ENCODE assay signal across 12 cellular contexts in the genomic region with DNA sequence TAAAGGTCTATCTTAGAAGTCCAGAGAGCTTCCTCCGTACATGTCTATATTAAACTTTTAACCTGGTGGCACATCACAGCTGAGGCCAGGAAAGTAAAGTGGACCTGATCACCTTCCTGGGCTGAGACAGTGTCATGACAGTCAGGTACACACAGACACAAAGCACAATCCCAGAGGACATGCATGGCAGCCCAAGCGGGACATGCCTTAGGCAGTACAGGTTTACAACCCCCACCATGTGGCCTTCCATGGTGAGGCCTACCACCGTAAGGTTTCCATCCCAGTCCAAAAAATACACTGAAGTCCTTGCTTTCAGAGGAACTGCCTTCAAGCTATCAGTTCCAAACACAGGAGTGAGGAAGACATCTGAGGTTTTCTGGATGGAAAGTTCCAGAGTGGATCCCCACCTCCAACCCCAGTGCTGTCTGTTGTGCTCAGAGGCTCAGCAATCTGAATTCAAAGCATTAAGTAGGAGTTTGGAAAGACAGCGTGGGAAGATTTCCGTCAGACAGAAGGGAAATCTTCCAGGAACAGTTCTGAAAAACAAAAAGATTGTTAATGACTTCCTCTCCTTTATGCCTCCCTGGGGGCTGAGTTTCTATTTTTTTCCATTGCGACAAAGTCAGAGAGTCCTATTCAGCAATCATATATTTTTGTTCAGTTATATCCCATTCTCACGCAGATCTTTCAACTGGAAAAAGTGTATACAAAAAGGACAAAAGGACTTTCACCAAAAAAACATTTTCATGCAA. TPM values are rescaled to one million over a fixed set of nuclear protein-coding genes. Genes with fewer than 3 reads are reported as not detected.
DNase-seq lines count a peak whose midpoint lies in the region; ATAC-seq and TF ChIP-seq lines count a peak whose summit lies in the region.
"Had no signal": no experiment of that assay in that cellular context is flagged by ENCODE, and none has a peak within 500 bp of the region (broad histone marks: within the 10 kb centered on the region; RNA-seq: fewer than 3 reads in every experiment).

No MANE protein-coding gene starts in this region.

- no peak for TF ChIP-seq POLR2A in upper lobe of left lung (IDR thresholded peaks at IDR 0.05)

- peak in 1 of 2 donors; percentile 33 for DNase-seq in cardiac muscle cell (ENCODE audit: low read depth in 1 of 2, low spot score in 1 of 2)
- DNase-seq in Right ventricle myocardium superior = no peak
- no peak for DNase-seq in endothelial cell (ENCODE audit: low spot score)
- DNase-seq in naive B cell = no peak
- no peak for DNase-seq in upper lobe of left lung
- no peak for DNase-seq in activated T-cell treated with anti-CD3 and anti-CD28 coated beads, Interleukin-2, amount 50 U/mL, for 4 hours
- DNase-seq: midbrain, NCI-H510A treated with DMSO at 0.1 percent for 48 hours had no signal

- no peaks in the 10 kb centered on the region for H3K9me3 Mint-ChIP-seq in endothelial cell (ENCODE audit: unreplicated experiment)
- H3K9me3 Mint-ChIP-seq in naive B cell = no peaks in the 10 kb centered on the region
- no peaks in the 10 kb centered on the region for H3K9me3 Mint-ChIP-seq in activated T-cell treated with anti-CD3 and anti-CD28 coated beads, Interleukin-2, amount 50 U/mL, for 4 hours

- H3K4me3 Mint-ChIP-seq in endothelial cell (ENCODE audit: unreplicated experiment) = peak overlapping the region; percentile 70
- peak overlapping the region in 7 of 8 donors; percentile 15 to 78 (median 40) for H3K4me3 Mint-ChIP-seq in naive B cell
- H3K4me3 Mint-ChIP-seq in activated T-cell treated with anti-CD3 and anti-CD28 coated beads, Interleukin-2, amount 50 U/mL, for 4 hours = no peak overlapping the region

- 56 to 67% methylated on average over 5 to 7 of the region's 7 CpGs for WGBS in upper lobe of left lung, 2 donors

- H3K36me3 ChIP-seq in cardiac muscle cell = no peaks in the 10 kb centered on the region
- H3K36me3 ChIP-seq in upper lobe of left lung = no peaks in the 10 kb centered on the region

- H3K4me3 ChIP-seq in cardiac muscle cell (no peak overlapping the region), upper lobe of left lung (no peak overlapping the region)

- H3K36me3 Mint-ChIP-seq in endothelial cell (ENCODE audit: low read depth, unreplicated experiment) (no peaks in the 10 kb centered on the region), naive B cell (peaks cover 0 to 6% of the 10 kb centered on the region in 2 donors)
- H3K36me3 Mint-ChIP-seq in activated T-cell treated with anti-CD3 and anti-CD28 coated beads, Interleukin-2, amount 50 U/mL, for 4 hours (ENCODE audit: insufficient read depth) = no peaks in the 10 kb centered on the region

- H3K27ac Mint-ChIP-seq in endothelial cell (ENCODE audit: unreplicated experiment) = peak overlapping the region; percentile 95
- H3K27ac Mint-ChIP-seq in naive B cell = peak overlapping the region in 2 of 6 donors; percentile 26 to 34

- peaks cover 76% of the 10 kb centered on the region for H3K4me1 Mint-ChIP-seq in endothelial cell (ENCODE audit: unreplicated experiment)
- peaks cover 24 to 41% (median 41%) of the 10 kb centered on the region in 3 donors for H3K4me1 Mint-ChIP-seq in naive B cell
- peaks cover 35% of the 10 kb centered on the region for H3K4me1 Mint-ChIP-seq in activated T-cell treated with anti-CD3 and anti-CD28 coated beads, Interleukin-2, amount 50 U/mL, for 4 hours (ENCODE audit: low read depth)

- H3K9me3 ChIP-seq in cardiac muscle cell (ENCODE audit: low read depth) (no peaks in the 10 kb centered on the region), upper lobe of left lung (no peaks in the 10 kb centered on the region)

- H3K4me1 ChIP-seq in cardiac muscle cell (ENCODE audit: low read depth) = peaks cover 48% of the 10 kb centered on the region
- H3K4me1 ChIP-seq in upper lobe of left lung = peaks cover 38 to 59% (median 50%) of the 10 kb centered on the region in 4 donors

- intact Hi-C loops in Right ventricle myocardium superior (cut with DNase I) = no loop called here

- ATAC-seq in Right ventricle myocardium superior (ENCODE audit: poor library complexity) (no peak), naive B cell (ENCODE audit: low read depth in 2 of 2) (peak in 1 of 2 donors; percentile 30), upper lobe of left lung (ENCODE audit: low FRiP score in 2 of 2) (no peak), HG02763 (IDR thresholded peaks at IDR 0.05; ENCODE audit: unreplicated experiment) (no peak), HG03565 (IDR thresholded peaks at IDR 0.05; ENCODE audit: unreplicated experiment) (no peak)
- no peak for ATAC-seq in activated T-cell treated with anti-CD3 and anti-CD28 coated beads, Interleukin-2, amount 50 U/mL, for 4 hours
- ATAC-seq: sciatic nerve had no signal

- peaks cover 6% of the 10 kb centered on the region for H3K27me3 Mint-ChIP-seq in endothelial cell (ENCODE audit: unreplicated experiment)
- H3K27me3 Mint-ChIP-seq in naive B cell = no peaks in the 10 kb centered on the region
- H3K27me3 Mint-ChIP-seq in activated T-cell treated with anti-CD3 and anti-CD28 coated beads, Interleukin-2, amount 50 U/mL, for 4 hours (ENCODE audit: low read depth) = peaks cover 7% of the 10 kb centered on the region

- TF ChIP-seq EP300 in upper lobe of left lung (IDR thresholded peaks at IDR 0.05) = no peak

- H3K27ac ChIP-seq in cardiac muscle cell = peak overlapping the region; percentile 78
- peak overlapping the region; percentile 35 to 72 (median 66) for H3K27ac ChIP-seq in upper lobe of left lung

- no peaks in the 10 kb centered on the region for H3K27me3 ChIP-seq in cardiac muscle cell
- no peaks in the 10 kb centered on the region for H3K27me3 ChIP-seq in upper lobe of left lung

- TF ChIP-seq CTCF in cardiac muscle cell (IDR thresholded peaks at IDR 0.05; ENCODE audit: low read depth, low read length) (no peak), endothelial cell (IDR thresholded peaks at IDR 0.05; ENCODE audit: unreplicated experiment) (no peak), upper lobe of left lung (IDR thresholded peaks at IDR 0.05) (no peak)

RNA-seq across cellular contexts. Expression of gene IFIT3, which starts 20.1 kb away (rescaled TPM):
- 0.21 and 0.24 TPM in 2 replicates for total RNA-seq in cardiac muscle cell
- 0.47 and 0.70 TPM in 2 replicates for polyA plus RNA-seq in cardiac muscle cell
- total RNA-seq in Right ventricle myocardium superior = 5.9 TPM
- total RNA-seq in endothelial cell (ENCODE audit: unreplicated experiment) = 16.8 TPM
- 10 to 100 TPM in 2 of 6 donors, 1 to 10 TPM in 4; 3.5 to 27.2 (median 7.3) TPM for polyA plus RNA-seq in naive B cell (ENCODE audit: low read depth in 6 of 6)
- 10 to 100 TPM; 27.2 to 81.9 (median 33.8) TPM for total RNA-seq in upper lobe of left lung
- total RNA-seq in activated T-cell treated with anti-CD3 and anti-CD28 coated beads, Interleukin-2, amount 50 U/mL, for 4 hours = 1 to 10 TPM; 2.1 to 3.9 (median 3.4) TPM

RNA-seq across cellular contexts. Expression of gene IFIT1B, which starts 30.0 kb away (rescaled TPM):
- total RNA-seq in cardiac muscle cell (not detected in 2 replicates), Right ventricle myocardium superior (not detected), endothelial cell (ENCODE audit: unreplicated experiment) (not detected), upper lobe of left lung (under 1 TPM in 2 of 6 donors, not detected in 4; 0.20 to 0.59 TPM)
- polyA plus RNA-seq in cardiac muscle cell (0.31 and 0.99 TPM in 2 replicates), naive B cell (ENCODE audit: low read depth in 6 of 6) (under 1 TPM in 2 of 6 donors, not detected in 4; 0.12 to 0.15 TPM)
- not detected for total RNA-seq in activated T-cell treated with anti-CD3 and anti-CD28 coated beads, Interleukin-2, amount 50 U/mL, for 4 hours
- polyA plus RNA-seq: urinary bladder had no signal

RNA-seq across cellular contexts. Expression of gene IFIT1, which starts 44.5 kb away (rescaled TPM):
- total RNA-seq in cardiac muscle cell = 22.7 and 23.9 TPM in 2 replicates
- polyA plus RNA-seq in cardiac muscle cell = 24.4 and 32.8 TPM in 2 replicates
- total RNA-seq in Right ventricle myocardium superior = 28.1 TPM
- 2.0 TPM for total RNA-seq in endothelial cell (ENCODE audit: unreplicated experiment)
- 1 to 10 TPM; 1.2 to 6.7 (median 3.1) TPM for polyA plus RNA-seq in naive B cell (ENCODE audit: low read depth in 6 of 6)
- 10 to 100 TPM in 5 of 6 donors, 1 to 10 TPM in 1; 9.8 to 54.9 (median 18.1) TPM for total RNA-seq in upper lobe of left lung
- total RNA-seq in activated T-cell treated with anti-CD3 and anti-CD28 coated beads, Interleukin-2, amount 50 U/mL, for 4 hours = under 1 TPM; 0.13 to 0.41 (median 0.28) TPM

RNA-seq across cellular contexts. Expression of gene IFIT2, which starts 46.0 kb away (rescaled TPM):
- total RNA-seq in cardiac muscle cell (not detected in 2 replicates), Right ventricle myocardium superior (4.3 TPM), endothelial cell (ENCODE audit: unreplicated experiment) (0.80 TPM), upper lobe of left lung (10 to 100 TPM in 4 of 6 donors, 1 to 10 TPM in 2; 7.8 to 49.0 (median 12.0) TPM)
- polyA plus RNA-seq in cardiac muscle cell (0.07 and 0.25 TPM in 2 replicates), naive B cell (ENCODE audit: low read depth in 6 of 6) (10 to 100 TPM in 5 of 6 donors, 1 to 10 TPM in 1; 9.4 to 22.7 (median 14.0) TPM)
- 1 to 10 TPM in 2 of 3 donors, under 1 TPM in 1; 0.87 to 1.7 (median 1.5) TPM for total RNA-seq in activated T-cell treated with anti-CD3 and anti-CD28 coated beads, Interleukin-2, amount 50 U/mL, for 4 hours
